Comparison of ENCODE assay signal across 3 cellular contexts in genomic region chr3:140368223-140368811, GRCh38.
TF ChIP-seq lines count a peak whose summit lies in the region.

No MANE protein-coding gene starts in this region.

TF ChIP-seq in GM23338, 12 proteins besides CTCF, POLR2A, EP300 and RAD21 (continues in another document):
- no peak for TF ChIP-seq EZH2 (IDR thresholded peaks at IDR 0.05; ENCODE audit: low read depth, unreplicated experiment)
- no peak for TF ChIP-seq ETS1 (IDR thresholded peaks at IDR 0.05)
- no peak for TF ChIP-seq ZNF331 (CRISPR knock-in tag; IDR thresholded peaks at IDR 0.05; ENCODE audit: low read depth)
- TF ChIP-seq POLR2AphosphoS5 (IDR thresholded peaks at IDR 0.05; ENCODE audit: low read depth) = no peak
- no peak for TF ChIP-seq REST (IDR thresholded peaks at IDR 0.05; ENCODE audit: unreplicated experiment)

TF ChIP-seq in WTC11, 78 proteins besides CTCF, POLR2A, EP300 and RAD21:
- TF ChIP-seq USF1 (CRISPR knock-in tag; IDR thresholded peaks at IDR 0.05) (no peak), KAT7 (CRISPR knock-in tag; IDR thresholded peaks at IDR 0.05; ENCODE audit: borderline replicate concordance) (no peak), ZBTB21 (CRISPR knock-in tag; IDR thresholded peaks at IDR 0.05; ENCODE audit: borderline replicate concordance) (no peak), SP1 (CRISPR knock-in tag; conservative IDR thresholded peaks at IDR 0.05) (no peak), ZNF232 (CRISPR knock-in tag; IDR thresholded peaks at IDR 0.05) (no peak), SOX15 (CRISPR knock-in tag; IDR thresholded peaks at IDR 0.05) (no peak), ARID4B (CRISPR knock-in tag; IDR thresholded peaks at IDR 0.05; ENCODE audit: borderline replicate concordance) (no peak)

TF ChIP-seq in H1, 55 proteins besides CTCF, POLR2A, EP300 and RAD21:
- TF ChIP-seq TEAD4 (IDR thresholded peaks at IDR 0.05; ENCODE audit: low read depth, low read length) = no peak
- no peak for TF ChIP-seq TBP (IDR thresholded peaks at IDR 0.05; ENCODE audit: low read depth, low read length)
- TF ChIP-seq PHF8 (conservative IDR thresholded peaks at IDR 0.05; ENCODE audit: low read depth, low read length) = no peak
- TF ChIP-seq KDM1A (IDR thresholded peaks at IDR 0.05; ENCODE audit: borderline replicate concordance, low read length) = no peak
TF ChIP-seq in H1: peak in this region for 0.
